In the genomic region with DNA sequence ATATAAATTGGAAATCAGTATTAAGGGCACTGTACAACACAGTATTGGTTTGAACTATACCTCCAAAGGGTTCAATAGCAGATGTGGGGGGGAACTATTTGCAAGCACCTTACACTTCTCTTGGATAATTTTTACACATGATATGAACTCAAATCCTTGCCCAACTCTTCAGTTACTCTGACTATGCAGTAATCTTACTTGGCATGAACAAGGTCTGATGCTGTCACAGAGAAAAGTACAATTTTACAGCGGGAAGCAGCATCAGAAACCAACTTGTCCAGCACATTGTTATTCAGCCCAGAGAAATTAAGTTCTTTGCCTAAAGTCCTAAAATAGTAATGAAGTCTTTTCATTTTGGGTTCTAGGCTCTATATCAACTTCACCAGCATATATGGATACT, we compare ENCODE assay signal across 19 cellular contexts.
DNase-seq lines count a peak whose midpoint lies in the region; ATAC-seq and TF ChIP-seq lines count a peak whose summit lies in the region.
"Had no signal": no experiment of that assay in that cellular context is flagged by ENCODE, and none has a peak within 500 bp of the region (broad histone marks: within the 10 kb centered on the region; RNA-seq: fewer than 3 reads in every experiment).

No MANE protein-coding gene starts in this region.

- ATAC-seq in right cardiac atrium = peak; percentile 29 to 52
- ATAC-seq: GM23338, K562 had no signal

- WGBS in right cardiac atrium = 52% methylated on average over 1 of the region's 1 CpG

- H3K36me3 ChIP-seq in right atrium auricular region (no peaks in the 10 kb centered on the region), subcutaneous abdominal adipose tissue (ENCODE audit: control insufficient read depth in 5 of 5, insufficient read depth in 5 of 5, low read length in 5 of 5) (no peaks in the 10 kb centered on the region)
- H3K36me3 ChIP-seq: BE2C had no signal

- H3K9ac ChIP-seq in subcutaneous abdominal adipose tissue (ENCODE audit: low read length in 5 of 5) = peak overlapping the region in 1 of 5 donors; percentile 28

- no peaks in the 10 kb centered on the region for H3K27me3 ChIP-seq in right cardiac atrium (ENCODE audit: control insufficient read depth, insufficient read depth)
- no peaks in the 10 kb centered on the region for H3K27me3 ChIP-seq in right atrium auricular region
- no peaks in the 10 kb centered on the region for H3K27me3 ChIP-seq in subcutaneous abdominal adipose tissue (ENCODE audit: control insufficient read depth in 5 of 5, insufficient read depth in 4 of 5, low read length in 5 of 5)
- H3K27me3 ChIP-seq: BE2C had no signal

- no peak for TF ChIP-seq CTCF in right atrium auricular region (IDR thresholded peaks at IDR 0.05)
- no peak for TF ChIP-seq CTCF in fibroblast of the aortic adventitia (IDR thresholded peaks at IDR 0.05; ENCODE audit: insufficient read depth, low read length)

- H3K4me3 ChIP-seq in right cardiac atrium (ENCODE audit: low read length) = no peak overlapping the region
- H3K4me3 ChIP-seq in right atrium auricular region = no peak overlapping the region
- H3K4me3 ChIP-seq in fibroblast of the aortic adventitia (ENCODE audit: low read depth, low read length) = no peak overlapping the region
- H3K4me3 ChIP-seq in subcutaneous abdominal adipose tissue (ENCODE audit: low read depth in 1 of 5, low read length in 5 of 5) = no peak overlapping the region
- H3K4me3 ChIP-seq: GM23338, K562 had no signal

- TF ChIP-seq POLR2A in erythroblast (IDR thresholded peaks at IDR 0.05; ENCODE audit: low read length) = no peak

- H3K27ac ChIP-seq in right cardiac atrium (ENCODE audit: low read length) = no peak overlapping the region
- no peak overlapping the region for H3K27ac ChIP-seq in right atrium auricular region
- peak overlapping the region; percentile 38 for H3K27ac ChIP-seq in subcutaneous abdominal adipose tissue (ENCODE audit: low read depth, low read length)
- H3K27ac ChIP-seq: HL-60 had no signal

- H3K4me1 ChIP-seq in right cardiac atrium (ENCODE audit: control insufficient read depth, insufficient read depth, low read length) (no peaks in the 10 kb centered on the region), right atrium auricular region (peaks cover 0 to 20% of the 10 kb centered on the region in 2 donors), subcutaneous abdominal adipose tissue (ENCODE audit: control insufficient read depth in 5 of 5, insufficient read depth in 5 of 5, low read length in 5 of 5) (peaks cover 0 to 29% (median 11%) of the 10 kb centered on the region in 5 donors)
- H3K4me1 ChIP-seq: BE2C had no signal

- H3K9me3 ChIP-seq in right cardiac atrium (ENCODE audit: control insufficient read depth, low read length) (no peaks in the 10 kb centered on the region), right atrium auricular region (no peaks in the 10 kb centered on the region), subcutaneous abdominal adipose tissue (ENCODE audit: control insufficient read depth in 5 of 5, low read length in 5 of 5) (no peaks in the 10 kb centered on the region)
- H3K9me3 ChIP-seq: BE2C had no signal

- DNase-seq in right cardiac atrium (no peak), right atrium auricular region (ENCODE audit: low spot score) (no peak), cerebellar cortex (ENCODE audit: low spot score) (peak; percentile 31), fibroblast of the aortic adventitia (ENCODE audit: low read depth) (peak; percentile 20), erythroblast (lab: John Stamatoyannopoulos, UW) (no peak), DMS114 treated with DMSO at 0.1 percent for 48 hours (lab: John Stamatoyannopoulos, UW; ENCODE audit: unreplicated experiment) (no peak)
- no peak for DNase-seq in activated CD8-positive, alpha-beta memory T cell treated with anti-CD3 and anti-CD28 coated beads, Interleukin-2, amount 50 U/mL, for 4 hours
- DNase-seq: ACHN; BE2C; C1 segment of cervical spinal cord; CD4-positive, CD25-positive, alpha-beta regulatory T cell; CD8-positive, alpha-beta memory T cell; COR-L47; DMS 273 treated with DMSO at 0.1 percent for 48 hours; GF-D8 had no signal

- intact Hi-C loops in right cardiac atrium (cut with DNase I) = no loop called here

Comparison
In these comparisons a context has a peak if more than half of its experiments do, and no peak if none do; other contexts are left out.
1. DNase-seq: peak in cerebellar cortex (single experiment) and fibroblast of the aortic adventitia (single experiment); none in right cardiac atrium (0 of 3), right atrium auricular region (single experiment), activated CD8-positive, alpha-beta memory T cell treated with anti-CD3 and anti-CD28 coated beads, Interleukin-2, amount 50 U/mL, for 4 hours (single experiment), erythroblast (0 of 2) and DMS114 treated with DMSO at 0.1 percent for 48 hours (single experiment).